Comparison of ENCODE assay signal across 1 cellular context in genomic region chr2:36785179-36785795, GRCh38.
TF ChIP-seq lines count a peak whose summit lies in the region.

No MANE protein-coding gene starts in this region.

TF ChIP-seq in H1, 55 proteins besides CTCF, POLR2A, EP300 and RAD21 (continued from another document):
- TF ChIP-seq CHD7 (IDR thresholded peaks at IDR 0.05; ENCODE audit: insufficient replicate concordance, low read length) (no peak), SIX5 (IDR thresholded peaks at IDR 0.05; ENCODE audit: low read depth, low read length) (no peak), SP4 (IDR thresholded peaks at IDR 0.05; ENCODE audit: low read length) (peak; percentile 60; the same call in 1 of the 2 replicates), GABPA (IDR thresholded peaks at IDR 0.05; ENCODE audit: borderline replicate concordance, insufficient read depth, low read length) (no peak), MAX (IDR thresholded peaks at IDR 0.05) (no peak), TBP (IDR thresholded peaks at IDR 0.05; ENCODE audit: low read depth, low read length) (no peak), SUZ12 (IDR thresholded peaks at IDR 0.05; ENCODE audit: low read length) (no peak), SIN3A (conservative IDR thresholded peaks at IDR 0.05 in 1 of 2, IDR thresholded peaks at IDR 0.05 in 1 of 2; ENCODE audit: low read depth in 1 of 2, low read length in 2 of 2) (no peak), EGR1 (IDR thresholded peaks at IDR 0.05; ENCODE audit: borderline replicate concordance, low read depth, low read length) (no peak), EZH2 (IDR thresholded peaks at IDR 0.05; ENCODE audit: low read depth, low read length, severe bottlenecking) (no peak), SIRT6 (IDR thresholded peaks at IDR 0.05; ENCODE audit: low read length) (no peak), PHF8 (conservative IDR thresholded peaks at IDR 0.05; ENCODE audit: low read depth, low read length) (no peak), TEAD4 (IDR thresholded peaks at IDR 0.05; ENCODE audit: low read depth, low read length) (peak; percentile 97), FOSL1 (IDR thresholded peaks at IDR 0.05; ENCODE audit: insufficient read depth, low read depth, low read length) (no peak), CHD1 (IDR thresholded peaks at IDR 0.05; ENCODE audit: low read depth, low read length) (no peak), POU5F1 (IDR thresholded peaks at IDR 0.05; ENCODE audit: low read depth, low read length) (no peak), TAF1 (IDR thresholded peaks at IDR 0.05; ENCODE audit: low read depth, low read length) (no peak), CTBP2 (IDR thresholded peaks at IDR 0.05; ENCODE audit: borderline replicate concordance, insufficient read depth, insufficient read length, low read length) (no peak), HDAC2 (IDR thresholded peaks at IDR 0.05; ENCODE audit: borderline replicate concordance in 1 of 2, low read depth in 2 of 2, low read length in 2 of 2) (no peak), BCL11A (IDR thresholded peaks at IDR 0.05; ENCODE audit: low read depth in 2 of 2, low read length in 2 of 2) (no peak), RBBP5 (IDR thresholded peaks at IDR 0.05; ENCODE audit: borderline replicate concordance, low read depth, low read length) (no peak)
- TF ChIP-seq, protein P1, sequence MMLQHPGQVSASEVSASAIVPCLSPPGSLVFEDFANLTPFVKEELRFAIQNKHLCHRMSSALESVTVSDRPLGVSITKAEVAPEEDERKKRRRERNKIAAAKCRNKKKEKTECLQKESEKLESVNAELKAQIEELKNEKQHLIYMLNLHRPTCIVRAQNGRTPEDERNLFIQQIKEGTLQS (IDR thresholded peaks at IDR 0.05; ENCODE audit: insufficient read depth, low read depth, low read length) = 0 out of 2 replicates have a peak, but pooled peaks have one; percentile 10
